8 cellular contexts compared by ENCODE assay signal in genomic region chr7:135558337-135558767, GRCh38. TPM values are rescaled to one million over a fixed set of nuclear protein-coding genes. Genes with fewer than 3 reads are reported as not detected.
DNase-seq lines count a peak whose midpoint lies in the region; TF ChIP-seq lines count a peak whose summit lies in the region.

No MANE protein-coding gene starts in this region.

- H3K27me3 Mint-ChIP-seq in activated T-helper 2 cell treated with anti-CD3 and anti-CD28 coated beads, Interferon-gamma antibody, Interleukin-2, Interleukin-4, amounts not matched to agents 10 μg/mL and 5 μg/mL and 100 μg/mL, durations not matched to agents 14 hours and 24 hours and 36 hours (ENCODE audit: low read depth): peaks cover 1% of the 10 kb centered on the region

- H2AFZ ChIP-seq in GM23248: peak overlapping the region; percentile 100

- peak; percentile 62 for TF ChIP-seq CTCF in fibroblast of villous mesenchyme (IDR thresholded peaks at IDR 0.05; ENCODE audit: insufficient read depth, low read depth, low read length)
- no peak for TF ChIP-seq CTCF in neutrophil (IDR thresholded peaks at IDR 0.05)

- in situ Hi-C loops in GM23248 (cut with MboI): loop anchor here (25.0 kb wide), 1 partner anchor 271 kb away; no protein-coding TSS in a partner anchor

- 0 to 2% methylated on average over 16 of the region's 16 CpGs for WGBS in GM23248 (ENCODE audit: low coverage in 1 of 2, low lambda C conversion rate in 2 of 2, missing lambda C conversion rate in 2 of 2), 2 experiments

- H3K36me3 Mint-ChIP-seq in activated T-helper 2 cell treated with anti-CD3 and anti-CD28 coated beads, Interferon-gamma antibody, Interleukin-2, Interleukin-4, amounts not matched to agents 10 μg/mL and 5 μg/mL and 100 μg/mL, durations not matched to agents 14 hours and 24 hours and 36 hours (ENCODE audit: low read depth): peaks cover 17% of the 10 kb centered on the region

- peaks cover 49% of the 10 kb centered on the region for H3K79me2 ChIP-seq in GM23248 (ENCODE audit: insufficient read depth)

- no peaks in the 10 kb centered on the region for H3K9me2 ChIP-seq in GM23248 (ENCODE audit: insufficient read depth)

- no peak overlapping the region for H3K4me3 Mint-ChIP-seq in activated T-helper 2 cell treated with anti-CD3 and anti-CD28 coated beads, Interferon-gamma antibody, Interleukin-2, Interleukin-4, amounts not matched to agents 10 μg/mL and 5 μg/mL and 100 μg/mL, durations not matched to agents 14 hours and 24 hours and 36 hours (ENCODE audit: low read depth)

- no peaks in the 10 kb centered on the region for H4K20me1 ChIP-seq in GM23248 (ENCODE audit: insufficient read depth)

- intact Hi-C loops in activated T-helper 2 cell treated with anti-CD3 and anti-CD28 coated beads, Interferon-gamma antibody, Interleukin-2, Interleukin-4, amounts not matched to agents 10 μg/mL and 5 μg/mL and 100 μg/mL, durations not matched to agents 14 hours and 24 hours and 36 hours (cut with micrococcal nuclease): loop anchor here (1.0 to 10.0 kb wide), 4 partner anchors 141 to 914 kb away; partner anchors contain the start of genes BPGM and CYREN

- H3K36me3 ChIP-seq in GM23248 (ENCODE audit: low read depth): no peaks in the 10 kb centered on the region
- peaks cover 25% of the 10 kb centered on the region for H3K36me3 ChIP-seq in KOPT-K1 (ENCODE audit: insufficient read depth, low read length)
- no peaks in the 10 kb centered on the region for H3K36me3 ChIP-seq in neutrophil

- H3K27ac Mint-ChIP-seq in activated T-helper 2 cell treated with anti-CD3 and anti-CD28 coated beads, Interferon-gamma antibody, Interleukin-2, Interleukin-4, amounts not matched to agents 10 μg/mL and 5 μg/mL and 100 μg/mL, durations not matched to agents 14 hours and 24 hours and 36 hours: no peak overlapping the region

- peak overlapping the region; percentile 92 for H3K4me2 ChIP-seq in GM23248 (ENCODE audit: unreplicated experiment)

- H3F3A ChIP-seq in GM23248 (ENCODE audit: insufficient read depth): peaks cover 12% of the 10 kb centered on the region

- H3K27me3 ChIP-seq in GM23248 (replicated peaks; ENCODE audit: insufficient read depth) (no peaks in the 10 kb centered on the region), neutrophil (no peaks in the 10 kb centered on the region)

- peak overlapping the region; percentile 87 for H3K4me3 ChIP-seq in GM23248
- peak overlapping the region; percentile 95 for H3K4me3 ChIP-seq in fibroblast of villous mesenchyme (ENCODE audit: low read depth, low read length)
- H3K4me3 ChIP-seq in neutrophil (ENCODE audit: low read depth in 1 of 2, low read length in 1 of 2): peak overlapping the region; percentile 60 to 74

- no peaks in the 10 kb centered on the region for H3K9me3 ChIP-seq in GM23248 (ENCODE audit: low read depth)
- H3K9me3 ChIP-seq in KOPT-K1 (ENCODE audit: insufficient read depth, low read length, poor library complexity, severe bottlenecking): no peaks in the 10 kb centered on the region
- H3K9me3 ChIP-seq in neutrophil: no peaks in the 10 kb centered on the region

- peak overlapping the region; percentile 92 for H3K27ac ChIP-seq in GM23248
- peak overlapping the region; percentile 92 for H3K27ac ChIP-seq in KOPT-K1 (ENCODE audit: low read depth, low read length, poor library complexity, severe bottlenecking)
- peak overlapping the region; percentile 73 for H3K27ac ChIP-seq in neutrophil
- peak overlapping the region; percentile 92 for H3K27ac ChIP-seq in temporal lobe (ENCODE audit: low read depth, low read length)

- H3K9ac ChIP-seq in GM23248: peak overlapping the region; percentile 92

- peaks cover 7% of the 10 kb centered on the region; the same call in 1 of the 2 replicates for H3K4me1 ChIP-seq in GM23248 (ENCODE audit: insufficient read depth)
- H3K4me1 ChIP-seq in neutrophil (ENCODE audit: control insufficient read depth in 1 of 2, insufficient read depth in 1 of 2, low read depth in 1 of 2, low read length in 1 of 2): peaks cover 13 to 15% of the 10 kb centered on the region in 2 experiments

- no peaks in the 10 kb centered on the region for H3K9me3 Mint-ChIP-seq in activated T-helper 2 cell treated with anti-CD3 and anti-CD28 coated beads, Interferon-gamma antibody, Interleukin-2, Interleukin-4, amounts not matched to agents 10 μg/mL and 5 μg/mL and 100 μg/mL, durations not matched to agents 14 hours and 24 hours and 36 hours

- DNase-seq in ELR (ENCODE audit: low read depth) (peak; percentile 77), GM23248 (peak; percentile 82), RPMI7951 (ENCODE audit: low read depth) (peak; percentile 73), fibroblast of villous mesenchyme (ENCODE audit: low read depth) (peak; percentile 51)
- peak; percentile 64 for DNase-seq in activated T-helper 2 cell treated with anti-CD3 and anti-CD28 coated beads, Interferon-gamma antibody, Interleukin-2, Interleukin-4, amounts not matched to agents 10 μg/mL and 5 μg/mL and 100 μg/mL, durations not matched to agents 14 hours and 24 hours and 36 hours (ENCODE audit: low spot score)

- H3K4me1 Mint-ChIP-seq in activated T-helper 2 cell treated with anti-CD3 and anti-CD28 coated beads, Interferon-gamma antibody, Interleukin-2, Interleukin-4, amounts not matched to agents 10 μg/mL and 5 μg/mL and 100 μg/mL, durations not matched to agents 14 hours and 24 hours and 36 hours (ENCODE audit: low read depth): peaks cover 19% of the 10 kb centered on the region

RNA-seq across cellular contexts. Expression of gene NUP205, which starts 0.6 kb away (rescaled TPM):
- 31.8 and 45.7 TPM in 2 replicates for total RNA-seq in GM23248 (2014; rRNA removed; shearing (Covaris generic))
- 17.4 and 18.5 TPM in 2 replicates for polyA plus RNA-seq in GM23248 (2016; fragmentation: Nextera tagmentation; extraction: Ambion mirVana)
- total RNA-seq in RPMI7951 (2014; rRNA removed; shearing (Covaris generic)): 90.1 and 100 TPM in 2 replicates
- 119 and 127 TPM in 2 replicates for total RNA-seq in activated T-helper 2 cell treated with anti-CD3 and anti-CD28 coated beads, Interferon-gamma antibody, Interleukin-2, Interleukin-4, amounts not matched to agents 10 μg/mL and 5 μg/mL and 100 μg/mL, durations not matched to agents 14 hours and 24 hours and 36 hours
- total RNA-seq in fibroblast of villous mesenchyme: 52.5 and 75.6 TPM in 2 replicates
- total RNA-seq in temporal lobe: 49.2 TPM

RNA-seq across cellular contexts. Expression of gene CNOT4, which starts 48.5 kb away (rescaled TPM):
- 6.7 and 9.1 TPM in 2 replicates for total RNA-seq in GM23248 (2014; rRNA removed; shearing (Covaris generic))
- 18.2 and 18.4 TPM in 2 replicates for polyA plus RNA-seq in GM23248 (2016; fragmentation: Nextera tagmentation; extraction: Ambion mirVana)
- total RNA-seq in RPMI7951 (2014; rRNA removed; shearing (Covaris generic)): 8.3 and 11.9 TPM in 2 replicates
- total RNA-seq in activated T-helper 2 cell treated with anti-CD3 and anti-CD28 coated beads, Interferon-gamma antibody, Interleukin-2, Interleukin-4, amounts not matched to agents 10 μg/mL and 5 μg/mL and 100 μg/mL, durations not matched to agents 14 hours and 24 hours and 36 hours: 19.3 and 24.0 TPM in 2 replicates
- total RNA-seq in fibroblast of villous mesenchyme (10.3 and 16.4 TPM in 2 replicates), temporal lobe (21.9 TPM)

Comparison
In these comparisons a context has a peak if more than half of its experiments do, and no peak if none do; other contexts are left out.
1. Peak in every context shown above with its lines: DNase-seq, H3K4me3 ChIP-seq and H3K27ac ChIP-seq.